14 cellular contexts compared by ENCODE assay signal in the genomic region with DNA sequence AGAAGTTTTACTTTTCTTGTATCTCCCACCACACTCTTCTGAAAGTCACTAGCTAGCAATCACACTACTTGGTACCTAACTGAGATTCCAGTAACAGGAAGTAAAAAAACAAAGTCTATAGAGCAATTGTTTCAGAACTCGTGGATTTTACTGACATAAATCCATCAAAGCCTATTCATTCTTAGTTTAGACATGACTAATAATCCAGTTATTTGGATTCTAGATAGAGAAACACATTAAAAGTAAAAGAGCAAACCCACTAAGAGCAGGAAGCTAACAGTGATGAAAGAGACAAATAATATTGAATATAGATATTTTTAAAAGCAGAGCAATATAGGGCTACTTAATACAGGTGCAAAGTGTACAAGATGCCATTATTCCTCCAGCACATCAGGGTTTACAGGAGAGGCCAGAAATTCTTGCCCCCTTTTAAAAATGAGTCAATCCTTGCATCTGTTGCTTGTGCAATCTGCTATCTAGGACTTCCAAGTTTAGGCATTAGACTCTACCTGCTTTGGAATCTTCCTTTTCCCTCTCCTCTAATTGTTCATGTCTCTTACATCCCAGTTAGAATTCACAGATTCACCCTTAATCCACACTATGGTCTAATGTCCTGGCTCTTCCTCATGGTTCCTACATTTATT. TPM values are rescaled to one million over a fixed set of nuclear protein-coding genes. Genes with fewer than 3 reads are reported as not detected.
DNase-seq lines count a peak whose midpoint lies in the region; ATAC-seq and TF ChIP-seq lines count a peak whose summit lies in the region.
"Had no signal": no experiment of that assay in that cellular context is flagged by ENCODE, and none has a peak within 500 bp of the region (broad histone marks: within the 10 kb centered on the region; RNA-seq: fewer than 3 reads in every experiment).

No MANE protein-coding gene starts in this region.

- no peak overlapping the region for H3K27ac ChIP-seq in SK-N-SH (ENCODE audit: low read depth in 2 of 2, low read length in 1 of 2)
- H3K27ac ChIP-seq: coronary artery, neural progenitor cell had no signal

- H3K4me3 ChIP-seq in SK-N-SH (ENCODE audit: low read depth in 2 of 2, low read length in 1 of 2) (no peak overlapping the region), fibroblast of pulmonary artery (replicated peaks; ENCODE audit: low read depth, low read length) (no peak overlapping the region)
- H3K4me3 ChIP-seq: coronary artery, neural progenitor cell, tibial nerve had no signal

- TF ChIP-seq RAD21 in SK-N-SH (IDR thresholded peaks at IDR 0.05; ENCODE audit: low read length), result no peak

- TF ChIP-seq EP300 in SK-N-SH (IDR thresholded peaks at IDR 0.05; ENCODE audit: borderline replicate concordance in 1 of 2, low read depth in 1 of 2, low read length in 1 of 2), result no peak

- peaks cover 8% of the 10 kb centered on the region for H3K36me3 Mint-ChIP-seq in activated CD4-positive, alpha-beta T cell treated with anti-CD3 and anti-CD28 coated beads, Interleukin-2, amount 10 ng/mL, durations not matched to agents 24 days and 14 days (ENCODE audit: low read depth)
- H3K36me3 Mint-ChIP-seq in activated CD4-positive, alpha-beta T cell treated with anti-CD3 and anti-CD28 coated beads, Interleukin-2, amount 10 ng/mL, durations not matched to agents 7 days and 5 days (ENCODE audit: low read depth), result no peaks in the 10 kb centered on the region
- H3K36me3 Mint-ChIP-seq in stimulated activated memory B cell treated with anti-CD40 and anti-IgM and Interleukin-4, amounts not matched to agents 10 μg/mL and 1 μg/mL and 100 μg/mL, for 72 hours, result no peaks in the 10 kb centered on the region

- intact Hi-C loops in activated CD4-positive, alpha-beta T cell treated with anti-CD3 and anti-CD28 coated beads, Interleukin-2, amount 10 ng/mL, durations not matched to agents 24 days and 14 days (cut with micrococcal nuclease), result no loop called here
- intact Hi-C loops in left colon (cut with DNase I, micrococcal nuclease), result no loop called here

- no peaks in the 10 kb centered on the region; the same call in 1 of the 2 replicates for H4K20me1 ChIP-seq in SK-N-SH (ENCODE audit: insufficient read depth)

- 22% methylated on average over 1 of the region's 1 CpG for WGBS in SK-N-SH (ENCODE audit: low lambda C conversion rate)

- TF ChIP-seq CTCF in SK-N-SH (IDR thresholded peaks at IDR 0.05) (no peak), fibroblast of pulmonary artery (IDR thresholded peaks at IDR 0.05; ENCODE audit: low read length, missing control alignments) (no peak)

- peaks cover 23% of the 10 kb centered on the region for H3K4me1 Mint-ChIP-seq in activated CD4-positive, alpha-beta T cell treated with anti-CD3 and anti-CD28 coated beads, Interleukin-2, amount 10 ng/mL, durations not matched to agents 24 days and 14 days
- peaks cover 17% of the 10 kb centered on the region for H3K4me1 Mint-ChIP-seq in activated CD4-positive, alpha-beta T cell treated with anti-CD3 and anti-CD28 coated beads, Interleukin-2, amount 10 ng/mL, durations not matched to agents 7 days and 5 days
- peaks cover 39% of the 10 kb centered on the region for H3K4me1 Mint-ChIP-seq in stimulated activated memory B cell treated with anti-CD40 and anti-IgM and Interleukin-4, amounts not matched to agents 10 μg/mL and 1 μg/mL and 100 μg/mL, for 72 hours

- peaks cover 14% of the 10 kb centered on the region for H3F3A ChIP-seq in SK-N-SH (replicated peaks; ENCODE audit: insufficient read depth)

- no peaks in the 10 kb centered on the region for H3K9me2 ChIP-seq in SK-N-SH

- H3K9ac ChIP-seq in SK-N-SH, result no peak overlapping the region
- H3K9ac ChIP-seq: neural progenitor cell had no signal

- peaks cover 0 to 8% of the 10 kb centered on the region in 2 experiments for H3K36me3 ChIP-seq in SK-N-SH (replicated peaks in 1 of 2; ENCODE audit: control insufficient read depth in 1 of 2, insufficient read depth in 2 of 2, low read length in 1 of 2)
- H3K36me3 ChIP-seq: neural progenitor cell had no signal

- CTCF ChIA-PET in activated CD4-positive, alpha-beta T cell treated with anti-CD3 and anti-CD28 coated beads, Interleukin-2, amount 10 ng/mL, durations not matched to agents 7 days and 5 days (lab: Charles Lee), result no interaction called here
- CTCF ChIA-PET in SK-N-SH (lab: Yijun Ruan, JAX), result interaction anchor here (0.7 kb wide), 1 partner anchor 19 kb away, joined by 3 read pairs; no protein-coding TSS in a partner anchor

- no peaks in the 10 kb centered on the region for H3K27me3 ChIP-seq in SK-N-SH (ENCODE audit: insufficient read depth)
- H3K27me3 ChIP-seq: neural progenitor cell, tibial nerve had no signal

- DNase-seq in activated CD4-positive, alpha-beta T cell treated with anti-CD3 and anti-CD28 coated beads, Interleukin-2, amount 10 ng/mL, durations not matched to agents 24 days and 14 days, result no peak
- no peak for DNase-seq in activated CD4-positive, alpha-beta T cell treated with anti-CD3 and anti-CD28 coated beads, Interleukin-2, amount 10 ng/mL, durations not matched to agents 7 days and 5 days
- DNase-seq in SK-N-SH (no peak), fibroblast of pulmonary artery (ENCODE audit: low read depth) (peak; percentile 29), left colon (no peak)
- DNase-seq: activated B cell treated with CpG ODN at 0.5 μM for 24 hours, left cardiac atrium, NCI-H2107 had no signal

- H3K4me1 ChIP-seq in SK-N-SH (ENCODE audit: control insufficient read depth in 1 of 2, insufficient read depth in 2 of 2, low read depth in 1 of 2, low read length in 1 of 2), result peaks cover 0 to 5% of the 10 kb centered on the region in 2 experiments; a peak in 2 of 4 replicates

- POLR2A ChIA-PET in activated CD4-positive, alpha-beta T cell treated with anti-CD3 and anti-CD28 coated beads, Interleukin-2, amount 10 ng/mL, durations not matched to agents 7 days and 5 days (lab: Charles Lee), result no interaction called here
- POLR2A ChIA-PET in SK-N-SH (lab: Yijun Ruan, JAX), result no interaction called here

- H3K27me3 Mint-ChIP-seq in activated CD4-positive, alpha-beta T cell treated with anti-CD3 and anti-CD28 coated beads, Interleukin-2, amount 10 ng/mL, durations not matched to agents 24 days and 14 days, result peaks cover 2% of the 10 kb centered on the region
- no peaks in the 10 kb centered on the region for H3K27me3 Mint-ChIP-seq in activated CD4-positive, alpha-beta T cell treated with anti-CD3 and anti-CD28 coated beads, Interleukin-2, amount 10 ng/mL, durations not matched to agents 7 days and 5 days
- no peaks in the 10 kb centered on the region for H3K27me3 Mint-ChIP-seq in stimulated activated memory B cell treated with anti-CD40 and anti-IgM and Interleukin-4, amounts not matched to agents 10 μg/mL and 1 μg/mL and 100 μg/mL, for 72 hours
- H3K27me3 Mint-ChIP-seq: activated B cell treated with CpG ODN at 0.5 μM for 24 hours had no signal

- no peak overlapping the region for H2AFZ ChIP-seq in SK-N-SH (ENCODE audit: low read depth)
- H2AFZ ChIP-seq: neural progenitor cell had no signal

- peaks cover 75% of the 10 kb centered on the region for H3K79me2 ChIP-seq in SK-N-SH (ENCODE audit: insufficient read depth)

- H3K27ac Mint-ChIP-seq in activated CD4-positive, alpha-beta T cell treated with anti-CD3 and anti-CD28 coated beads, Interleukin-2, amount 10 ng/mL, durations not matched to agents 24 days and 14 days, result peak overlapping the region; percentile 2
- no peak overlapping the region for H3K27ac Mint-ChIP-seq in activated CD4-positive, alpha-beta T cell treated with anti-CD3 and anti-CD28 coated beads, Interleukin-2, amount 10 ng/mL, durations not matched to agents 7 days and 5 days
- H3K27ac Mint-ChIP-seq in stimulated activated memory B cell treated with anti-CD40 and anti-IgM and Interleukin-4, amounts not matched to agents 10 μg/mL and 1 μg/mL and 100 μg/mL, for 72 hours, result peak overlapping the region; percentile 59
- H3K27ac Mint-ChIP-seq: activated B cell treated with CpG ODN at 0.5 μM for 24 hours, neural progenitor cell had no signal

- H3K4me3 Mint-ChIP-seq in activated CD4-positive, alpha-beta T cell treated with anti-CD3 and anti-CD28 coated beads, Interleukin-2, amount 10 ng/mL, durations not matched to agents 24 days and 14 days, result no peak overlapping the region
- no peak overlapping the region for H3K4me3 Mint-ChIP-seq in activated CD4-positive, alpha-beta T cell treated with anti-CD3 and anti-CD28 coated beads, Interleukin-2, amount 10 ng/mL, durations not matched to agents 7 days and 5 days
- no peak overlapping the region for H3K4me3 Mint-ChIP-seq in stimulated activated memory B cell treated with anti-CD40 and anti-IgM and Interleukin-4, amounts not matched to agents 10 μg/mL and 1 μg/mL and 100 μg/mL, for 72 hours
- H3K4me3 Mint-ChIP-seq: activated B cell treated with CpG ODN at 0.5 μM for 24 hours, neural progenitor cell had no signal

- no peaks in the 10 kb centered on the region for H3K9me3 ChIP-seq in SK-N-SH
- H3K9me3 ChIP-seq: tibial nerve had no signal

- no peaks in the 10 kb centered on the region for H3K9me3 Mint-ChIP-seq in activated CD4-positive, alpha-beta T cell treated with anti-CD3 and anti-CD28 coated beads, Interleukin-2, amount 10 ng/mL, durations not matched to agents 24 days and 14 days
- no peaks in the 10 kb centered on the region for H3K9me3 Mint-ChIP-seq in activated CD4-positive, alpha-beta T cell treated with anti-CD3 and anti-CD28 coated beads, Interleukin-2, amount 10 ng/mL, durations not matched to agents 7 days and 5 days
- H3K9me3 Mint-ChIP-seq in stimulated activated memory B cell treated with anti-CD40 and anti-IgM and Interleukin-4, amounts not matched to agents 10 μg/mL and 1 μg/mL and 100 μg/mL, for 72 hours, result no peaks in the 10 kb centered on the region
- H3K9me3 Mint-ChIP-seq: activated B cell treated with CpG ODN at 0.5 μM for 24 hours, neural progenitor cell had no signal

- ATAC-seq in stimulated activated memory B cell treated with anti-CD40 and anti-IgM and Interleukin-4, amounts not matched to agents 10 μg/mL and 1 μg/mL and 100 μg/mL, for 72 hours, result no peak
- ATAC-seq in HG03108 (IDR thresholded peaks at IDR 0.05; ENCODE audit: unreplicated experiment), result no peak
- ATAC-seq in left colon, result no peak
- ATAC-seq in HG03139 (IDR thresholded peaks at IDR 0.05; ENCODE audit: unreplicated experiment), result no peak

- no peak overlapping the region for H3K4me2 ChIP-seq in SK-N-SH
- H3K4me2 ChIP-seq: neural progenitor cell had no signal

RNA-seq across cellular contexts. Expression of a gene that starts 6.0 kb away (rescaled TPM):
- total RNA-seq in activated CD4-positive, alpha-beta T cell treated with anti-CD3 and anti-CD28 coated beads, Interleukin-2, amount 10 ng/mL, durations not matched to agents 24 days and 14 days, result 23.6 and 24.2 TPM in 2 replicates
- 1 to 10 TPM; 7.1 to 9.6 TPM for total RNA-seq in activated CD4-positive, alpha-beta T cell treated with anti-CD3 and anti-CD28 coated beads, Interleukin-2, amount 10 ng/mL, durations not matched to agents 7 days and 5 days
- polyA plus RNA-seq in SK-N-SH (2012; rRNA removed), result 7.1 and 12.9 TPM in 2 replicates
- polyA plus RNA-seq in SK-N-SH (2012; cell fraction: cytosol; rRNA removed), result 11.4 and 12.5 TPM in 2 replicates
- 6.2 and 14.7 TPM in 2 replicates for polyA plus RNA-seq in SK-N-SH (2012; cell fraction: nucleus; rRNA removed)
- total RNA-seq in left colon, result 10 to 100 TPM; 60.4 to 69.6 TPM

RNA-seq across cellular contexts. Expression of a gene that starts 43.0 kb away (rescaled TPM):
- 30.8 and 32.2 TPM in 2 replicates for total RNA-seq in activated CD4-positive, alpha-beta T cell treated with anti-CD3 and anti-CD28 coated beads, Interleukin-2, amount 10 ng/mL, durations not matched to agents 24 days and 14 days
- total RNA-seq in activated CD4-positive, alpha-beta T cell treated with anti-CD3 and anti-CD28 coated beads, Interleukin-2, amount 10 ng/mL, durations not matched to agents 7 days and 5 days, result 10 to 100 TPM; 15.2 to 15.7 TPM
- 10.5 and 14.7 TPM in 2 replicates for polyA plus RNA-seq in SK-N-SH (2012; rRNA removed)
- 15.3 and 16.6 TPM in 2 replicates for polyA plus RNA-seq in SK-N-SH (2012; cell fraction: cytosol; rRNA removed)
- polyA plus RNA-seq in SK-N-SH (2012; cell fraction: nucleus; rRNA removed), result 5.4 and 5.5 TPM in 2 replicates
- total RNA-seq in left colon, result 10 to 100 TPM; 11.8 to 14.6 TPM
